In genomic region chr3:114056130-114057010, GRCh38 we compare ENCODE assay signal across 1 cellular context.
A peak's percentile ranks its signal among the peaks of the same experiment; 100 is the strongest.
TF ChIP-seq lines count a peak whose summit lies in the region.

Gene CCDC191, minus strand, starts transcription at chr3:114056526. Its CDS starts 60 bp downstream, at chr3:114056466.
Gene QTRT2, plus strand, starts transcription at chr3:114056737. Its CDS starts 8,521 bp downstream, at chr3:114065258.

TF ChIP-seq in HepG2, 621 proteins besides CTCF, POLR2A, EP300 and RAD21 (continued from another document and continues in another):
- TF ChIP-seq ZHX2 (IDR thresholded peaks at IDR 0.05; ENCODE audit: low read depth) (peak; percentile 93), ZHX2 (CRISPR knock-in tag; IDR thresholded peaks at IDR 0.05; ENCODE audit: borderline replicate concordance) (0 out of 2 replicates have a peak, but pooled peaks have one; percentile 34), LBX2 (CRISPR knock-in tag; IDR thresholded peaks at IDR 0.05; ENCODE audit: borderline replicate concordance) (no peak), BHLHE40 (IDR thresholded peaks at IDR 0.05; ENCODE audit: low read length) (no peak), ELF1 (CRISPR knock-in tag; IDR thresholded peaks at IDR 0.05) (peak; percentile 83), ZSCAN29 (CRISPR knock-in tag; conservative IDR thresholded peaks at IDR 0.05) (no peak; the same call in 1 of the 2 replicates), MXD4 (CRISPR knock-in tag; IDR thresholded peaks at IDR 0.05) (peak; percentile 97), GMEB1 (CRISPR knock-in tag; IDR thresholded peaks at IDR 0.05; ENCODE audit: borderline replicate concordance) (peak; percentile 84; the same call in 1 of the 2 replicates), IRX3 (CRISPR knock-in tag; IDR thresholded peaks at IDR 0.05; ENCODE audit: borderline replicate concordance, low read depth) (no peak), GABPA (IDR thresholded peaks at IDR 0.05; ENCODE audit: low read depth, low read length) (no peak), GABPA (CRISPR knock-in tag; IDR thresholded peaks at IDR 0.05; ENCODE audit: low read depth) (peak; percentile 60), ZNF841 (CRISPR knock-in tag; IDR thresholded peaks at IDR 0.05; ENCODE audit: borderline replicate concordance) (no peak), TCF12 (IDR thresholded peaks at IDR 0.05) (no peak), TCF12 (CRISPR knock-in tag; IDR thresholded peaks at IDR 0.05) (no peak), ZNF496 (CRISPR knock-in tag; IDR thresholded peaks at IDR 0.05; ENCODE audit: insufficient replicate concordance) (no peak), ARID5B (CRISPR knock-in tag; IDR thresholded peaks at IDR 0.05) (no peak; the same call in 1 of the 2 replicates), CREM (IDR thresholded peaks at IDR 0.05) (peak; percentile 100), CREM (CRISPR knock-in tag; IDR thresholded peaks at IDR 0.05) (peak; percentile 93), ZNF546 (CRISPR knock-in tag; conservative IDR thresholded peaks at IDR 0.05) (no peak), MIXL1 (CRISPR knock-in tag; IDR thresholded peaks at IDR 0.05) (peak; percentile 49; the same call in 1 of the 2 replicates), IRF1 (CRISPR knock-in tag; IDR thresholded peaks at IDR 0.05; ENCODE audit: low read depth) (no peak), ZNF337 (CRISPR knock-in tag; IDR thresholded peaks at IDR 0.05; ENCODE audit: borderline replicate concordance, low read depth) (no peak), ZMYM3 (CRISPR knock-in tag; IDR thresholded peaks at IDR 0.05) (0 out of 2 replicates have a peak, but pooled peaks have one; percentile 44), ZBTB21 (CRISPR knock-in tag; IDR thresholded peaks at IDR 0.05) (no peak), ZNF746 (CRISPR knock-in tag; IDR thresholded peaks at IDR 0.05) (no peak), ZFYVE20 (CRISPR knock-in tag; IDR thresholded peaks at IDR 0.05; ENCODE audit: borderline replicate concordance, low read depth) (no peak), BRCA1 (CRISPR knock-in tag; IDR thresholded peaks at IDR 0.05) (no peak), ZC3H13 (CRISPR knock-in tag; IDR thresholded peaks at IDR 0.05) (no peak), REL (CRISPR knock-in tag; conservative IDR thresholded peaks at IDR 0.05) (peak; percentile 76; the same call in 1 of the 2 replicates), SMARCE1 (IDR thresholded peaks at IDR 0.05; ENCODE audit: borderline replicate concordance) (no peak), FOXC1 (CRISPR knock-in tag; IDR thresholded peaks at IDR 0.05; ENCODE audit: borderline replicate concordance) (peak; percentile 33; the same call in 1 of the 2 replicates), ZNF782 (CRISPR knock-in tag; IDR thresholded peaks at IDR 0.05; ENCODE audit: borderline replicate concordance) (peak; percentile 1; the same call in 1 of the 2 replicates), RFX3 (CRISPR knock-in tag; IDR thresholded peaks at IDR 0.05) (peak; percentile 99), SYNCRIP (IDR thresholded peaks at IDR 0.05; ENCODE audit: insufficient read depth, low read depth, low read length) (no peak), NONO (IDR thresholded peaks at IDR 0.05) (no peak), NONO (CRISPR knock-in tag; conservative IDR thresholded peaks at IDR 0.05) (peak; percentile 80), ZBTB1 (CRISPR knock-in tag; IDR thresholded peaks at IDR 0.05; ENCODE audit: borderline replicate concordance) (no peak), ZBTB8A (CRISPR knock-in tag; IDR thresholded peaks at IDR 0.05; ENCODE audit: borderline replicate concordance, low read depth) (no peak), ZUFSP (CRISPR knock-in tag; IDR thresholded peaks at IDR 0.05; ENCODE audit: borderline replicate concordance) (no peak), ATF1 (CRISPR knock-in tag; IDR thresholded peaks at IDR 0.05) (peak; percentile 100), TCF7 (IDR thresholded peaks at IDR 0.05; ENCODE audit: low read depth) (no peak), RARA (CRISPR knock-in tag; IDR thresholded peaks at IDR 0.05) (no peak), RORA (CRISPR knock-in tag; IDR thresholded peaks at IDR 0.05) (no peak), GZF1 (CRISPR knock-in tag; IDR thresholded peaks at IDR 0.05) (peak; percentile 47; the same call in 1 of the 2 replicates), ZBTB7A (CRISPR knock-in tag; IDR thresholded peaks at IDR 0.05) (no peak), TMF1 (CRISPR knock-in tag; IDR thresholded peaks at IDR 0.05; ENCODE audit: low read depth) (no peak), ZFP91 (CRISPR knock-in tag; IDR thresholded peaks at IDR 0.05; ENCODE audit: borderline replicate concordance) (peak; percentile 83; the same call in 1 of the 2 replicates), STAT5B (CRISPR knock-in tag; IDR thresholded peaks at IDR 0.05) (no peak), ZNF724P (CRISPR knock-in tag; IDR thresholded peaks at IDR 0.05; ENCODE audit: borderline replicate concordance) (no peak), ZNF792 (CRISPR knock-in tag; IDR thresholded peaks at IDR 0.05) (0 out of 2 replicates have a peak, but pooled peaks have one; percentile 32), RARG (CRISPR knock-in tag; IDR thresholded peaks at IDR 0.05; ENCODE audit: low read depth) (no peak)
